9 cellular contexts compared by ENCODE assay signal in the genomic region with DNA sequence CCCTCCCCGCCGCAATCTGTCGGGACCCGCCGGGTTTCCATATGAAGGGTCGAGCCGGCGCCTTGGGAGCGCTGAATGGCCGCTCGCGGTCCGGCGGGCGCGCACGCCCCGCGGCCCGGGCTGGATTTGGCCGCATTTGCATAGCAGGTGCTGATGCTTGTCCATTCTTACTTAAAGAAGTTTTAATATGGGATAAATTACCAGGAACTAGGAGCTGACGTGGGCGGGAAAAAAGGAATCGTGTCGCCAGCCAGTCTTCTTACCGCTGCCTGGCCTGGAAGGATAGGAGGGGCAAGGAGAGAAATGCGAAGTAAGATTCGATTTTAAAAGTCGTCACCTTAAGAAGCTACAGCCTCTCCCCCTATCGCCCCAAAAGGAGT. TPM values are rescaled to one million over a fixed set of nuclear protein-coding genes. Genes with fewer than 3 reads are reported as not detected.
DNase-seq lines count a peak whose midpoint lies in the region; ATAC-seq, FAIRE-seq and TF ChIP-seq lines count a peak whose summit lies in the region.
"Had no signal": no experiment of that assay in that cellular context is flagged by ENCODE, and none has a peak within 500 bp of the region (broad histone marks: within the 10 kb centered on the region; RNA-seq: fewer than 3 reads in every experiment).

No MANE protein-coding gene starts in this region.

- peaks cover 87% of the 10 kb centered on the region for H3K27me3 Mint-ChIP-seq in activated T-helper 2 cell treated with anti-CD3 and anti-CD28 coated beads, Interferon-gamma antibody, Interleukin-2, Interleukin-4, amounts not matched to agents 10 μg/mL and 5 μg/mL and 100 μg/mL, durations not matched to agents 14 hours and 24 hours and 36 hours (ENCODE audit: low read depth)

- dilution Hi-C loops in keratinocyte (cut with MboI; ENCODE audit: extremely low pct_ligation_motif_present, low sequenced_read_pairs) = no loop called here

- no peak overlapping the region for H3K27ac Mint-ChIP-seq in activated T-helper 2 cell treated with anti-CD3 and anti-CD28 coated beads, Interferon-gamma antibody, Interleukin-2, Interleukin-4, amounts not matched to agents 10 μg/mL and 5 μg/mL and 100 μg/mL, durations not matched to agents 14 hours and 24 hours and 36 hours

- no peak for DNase-seq in activated T-helper 2 cell treated with anti-CD3 and anti-CD28 coated beads, Interferon-gamma antibody, Interleukin-2, Interleukin-4, amounts not matched to agents 10 μg/mL and 5 μg/mL and 100 μg/mL, durations not matched to agents 14 hours and 24 hours and 36 hours (ENCODE audit: low spot score)
- no peak for DNase-seq in keratinocyte (ENCODE audit: low read depth, low spot score)
- no peak for DNase-seq in spleen
- DNase-seq in NCI-H2081 treated with DMSO at 0.1 percent for 48 hours (lab: John Stamatoyannopoulos, UW) = no peak
- DNase-seq in NCI-H128 (lab: John Stamatoyannopoulos, UW; ENCODE audit: unreplicated experiment) = no peak
- DNase-seq in NK-92 treated with Interleukin-12 subunit alpha and Interleukin-12 subunit beta, amount 100 ng/mL, for 24 hours (lab: John Stamatoyannopoulos, UW) = no peak

- TF ChIP-seq POLR2A in spleen (IDR thresholded peaks at IDR 0.05) = no peak

- H3K9ac ChIP-seq in keratinocyte (ENCODE audit: control insufficient read depth, extremely low read depth, insufficient read depth, low read length) = no peak overlapping the region

- no peaks in the 10 kb centered on the region for H3K36me3 Mint-ChIP-seq in activated T-helper 2 cell treated with anti-CD3 and anti-CD28 coated beads, Interferon-gamma antibody, Interleukin-2, Interleukin-4, amounts not matched to agents 10 μg/mL and 5 μg/mL and 100 μg/mL, durations not matched to agents 14 hours and 24 hours and 36 hours (ENCODE audit: low read depth)

- TF ChIP-seq CTCF in keratinocyte (optimal IDR thresholded peaks at IDR 0.05 in 1 of 3, IDR thresholded peaks at IDR 0.05 in 1 of 3, conservative IDR thresholded peaks at IDR 0.05 in 1 of 3; ENCODE audit: extremely low read depth in 1 of 3, insufficient read depth in 2 of 3, low read length in 3 of 3) (no peak), spleen (IDR thresholded peaks at IDR 0.05 in 8 of 11, conservative IDR thresholded peaks at IDR 0.05 in 3 of 11) (no peak)

- H3K4me3 Mint-ChIP-seq in activated T-helper 2 cell treated with anti-CD3 and anti-CD28 coated beads, Interferon-gamma antibody, Interleukin-2, Interleukin-4, amounts not matched to agents 10 μg/mL and 5 μg/mL and 100 μg/mL, durations not matched to agents 14 hours and 24 hours and 36 hours (ENCODE audit: low read depth) = peak overlapping the region; percentile 67

- peaks cover 70% of the 10 kb centered on the region for H3K27me3 ChIP-seq in keratinocyte (ENCODE audit: control insufficient read depth, extremely low read depth, insufficient read depth, low read length)
- peaks cover 0 to 100% (median 57%) of the 10 kb centered on the region in 7 donors for H3K27me3 ChIP-seq in spleen (replicated peaks in 1 of 7)

- H3K4me1 Mint-ChIP-seq in activated T-helper 2 cell treated with anti-CD3 and anti-CD28 coated beads, Interferon-gamma antibody, Interleukin-2, Interleukin-4, amounts not matched to agents 10 μg/mL and 5 μg/mL and 100 μg/mL, durations not matched to agents 14 hours and 24 hours and 36 hours (ENCODE audit: low read depth) = peaks cover 8% of the 10 kb centered on the region

- peak overlapping the region in 1 of 3 experiments; percentile 67 for H3K4me3 ChIP-seq in keratinocyte (ENCODE audit: control insufficient read depth in 2 of 3, extremely low read depth in 1 of 3, insufficient read depth in 2 of 3, low read depth in 1 of 3, low read length in 3 of 3)
- peak overlapping the region; percentile 47 to 70 (median 53) for H3K4me3 ChIP-seq in spleen

- H2AFZ ChIP-seq in keratinocyte (ENCODE audit: control insufficient read depth, low read length) = no peak overlapping the region

- no peaks in the 10 kb centered on the region for H3K79me2 ChIP-seq in keratinocyte (ENCODE audit: control insufficient read depth, insufficient read depth, low read length)

- peak; percentile 25 for ATAC-seq in GM21576 (IDR thresholded peaks at IDR 0.05; ENCODE audit: unreplicated experiment)

- H3K4me1 ChIP-seq in keratinocyte (ENCODE audit: control insufficient read depth, extremely low read depth, insufficient read depth, low read length) (peaks cover 4% of the 10 kb centered on the region), spleen (peaks cover 12 to 29% (median 26%) of the 10 kb centered on the region in 6 donors)

- no peaks in the 10 kb centered on the region for H4K20me1 ChIP-seq in keratinocyte (ENCODE audit: control insufficient read depth, extremely low read depth, insufficient read depth, low read length)

- H3K9me3 ChIP-seq in keratinocyte (ENCODE audit: control insufficient read depth, low read depth, low read length) (no peaks in the 10 kb centered on the region), spleen (no peaks in the 10 kb centered on the region)

- H3K9me3 Mint-ChIP-seq in activated T-helper 2 cell treated with anti-CD3 and anti-CD28 coated beads, Interferon-gamma antibody, Interleukin-2, Interleukin-4, amounts not matched to agents 10 μg/mL and 5 μg/mL and 100 μg/mL, durations not matched to agents 14 hours and 24 hours and 36 hours = no peaks in the 10 kb centered on the region

- WGBS in spleen, 5 donors = 6 to 9% (median 8%) methylated on average over 30 of the region's 30 CpGs

- peak overlapping the region; percentile 79 for H3K4me2 ChIP-seq in keratinocyte (ENCODE audit: control insufficient read depth, extremely low read depth, insufficient read depth, low read depth, low read length)

- no peaks in the 10 kb centered on the region for H3K9me1 ChIP-seq in keratinocyte (ENCODE audit: control insufficient read depth, extremely low read depth, insufficient read depth, low read length)

- H3K27ac ChIP-seq in keratinocyte (ENCODE audit: control insufficient read depth, insufficient read depth, low read length) = no peak overlapping the region
- peak overlapping the region in 1 of 8 donors; percentile 46 for H3K27ac ChIP-seq in spleen

- FAIRE-seq in keratinocyte (lab: Jason Lieb, UNC) = no peak

- intact Hi-C loops in activated T-helper 2 cell treated with anti-CD3 and anti-CD28 coated beads, Interferon-gamma antibody, Interleukin-2, Interleukin-4, amounts not matched to agents 10 μg/mL and 5 μg/mL and 100 μg/mL, durations not matched to agents 14 hours and 24 hours and 36 hours (cut with micrococcal nuclease) = loop anchor here (2.0 to 5.0 kb wide), 2 partner anchors 54 to 517 kb away; no protein-coding TSS in a partner anchor
- intact Hi-C loops in spleen (cut with DNase I; ENCODE audit: low total_unique reads) = no loop called here

- H3K36me3 ChIP-seq in keratinocyte (ENCODE audit: control insufficient read depth in 2 of 2, extremely low read depth in 1 of 2, insufficient read depth in 2 of 2, low read length in 2 of 2) (no peaks in the 10 kb centered on the region), spleen (no peaks in the 10 kb centered on the region)

RNA-seq across cellular contexts. Expression of gene NEUROG1, which starts 8.9 kb away (rescaled TPM):
- not detected in 2 replicates for total RNA-seq in activated T-helper 2 cell treated with anti-CD3 and anti-CD28 coated beads, Interferon-gamma antibody, Interleukin-2, Interleukin-4, amounts not matched to agents 10 μg/mL and 5 μg/mL and 100 μg/mL, durations not matched to agents 14 hours and 24 hours and 36 hours
- polyA plus RNA-seq in keratinocyte (not detected in 3 replicates), spleen (not detected)
- not detected for polyA plus RNA-seq in keratinocyte (2011; ENCODE audit: low read depth)
- polyA plus RNA-seq in keratinocyte (2011; cell fraction: cytosol; rRNA removed) = not detected in 2 replicates
- not detected in 2 replicates for polyA plus RNA-seq in keratinocyte (2011; cell fraction: nucleus; rRNA removed)
- not detected in 2 replicates for polyA plus RNA-seq in keratinocyte (2012; ENCODE audit: low replicate concordance)
- polyA minus RNA-seq in keratinocyte = not detected in 3 replicates
- polyA minus RNA-seq in keratinocyte (2011; cell fraction: cytosol; rRNA and poly(A)+ RNA removed) = not detected
- not detected in 2 replicates for polyA minus RNA-seq in keratinocyte (2011; cell fraction: nucleus; rRNA and poly(A)+ RNA removed)
- not detected for total RNA-seq in spleen
- total RNA-seq: activated CD8-positive, alpha-beta memory T cell treated with anti-CD3 and anti-CD28 coated beads for 36 hours; NCI-H460 had no signal

RNA-seq across cellular contexts. Expression of gene CXCL14, which starts 34.1 kb away (rescaled TPM):
- not detected in 2 replicates for total RNA-seq in activated T-helper 2 cell treated with anti-CD3 and anti-CD28 coated beads, Interferon-gamma antibody, Interleukin-2, Interleukin-4, amounts not matched to agents 10 μg/mL and 5 μg/mL and 100 μg/mL, durations not matched to agents 14 hours and 24 hours and 36 hours
- 14.0 to 613 TPM (median 124 TPM) in 3 replicates for polyA plus RNA-seq in keratinocyte
- 62.7 TPM for polyA plus RNA-seq in keratinocyte (2011; ENCODE audit: low read depth)
- polyA plus RNA-seq in keratinocyte (2011; cell fraction: cytosol; rRNA removed) = 187 and 211 TPM in 2 replicates
- 167 and 274 TPM in 2 replicates for polyA plus RNA-seq in keratinocyte (2011; cell fraction: nucleus; rRNA removed)
- polyA plus RNA-seq in keratinocyte (2012; ENCODE audit: low replicate concordance) = 17.6 and 308 TPM in 2 replicates
- polyA minus RNA-seq in keratinocyte = 3.3 to 151 TPM (median 22.5 TPM) in 3 replicates
- 101 TPM for polyA minus RNA-seq in keratinocyte (2011; cell fraction: cytosol; rRNA and poly(A)+ RNA removed)
- 56.7 and 94.6 TPM in 2 replicates for polyA minus RNA-seq in keratinocyte (2011; cell fraction: nucleus; rRNA and poly(A)+ RNA removed)
- total RNA-seq in spleen = 10 to 100 TPM; 10.3 to 67.1 (median 42.4) TPM
- 10 to 100 TPM; 42.4 to 45.9 (median 44.5) TPM for polyA plus RNA-seq in spleen
- total RNA-seq: activated CD8-positive, alpha-beta memory T cell treated with anti-CD3 and anti-CD28 coated beads for 36 hours had no signal

Comparison
In these comparisons a context has a peak if more than half of its experiments do, and no peak if none do; other contexts are left out.
1. RNA of gene CXCL14, which starts 34.1 kb away (total RNA-seq): 10.3 to 67.1 TPM in spleen; not detected in activated T-helper 2 cell treated with anti-CD3 and anti-CD28 coated beads, Interferon-gamma antibody, Interleukin-2, Interleukin-4, amounts not matched to agents 10 μg/mL and 5 μg/mL and 100 μg/mL, durations not matched to agents 14 hours and 24 hours and 36 hours; every median in the first group is over 10 times any median in the second.